Comparison of ENCODE assay signal across 1 cellular context in the genomic region with DNA sequence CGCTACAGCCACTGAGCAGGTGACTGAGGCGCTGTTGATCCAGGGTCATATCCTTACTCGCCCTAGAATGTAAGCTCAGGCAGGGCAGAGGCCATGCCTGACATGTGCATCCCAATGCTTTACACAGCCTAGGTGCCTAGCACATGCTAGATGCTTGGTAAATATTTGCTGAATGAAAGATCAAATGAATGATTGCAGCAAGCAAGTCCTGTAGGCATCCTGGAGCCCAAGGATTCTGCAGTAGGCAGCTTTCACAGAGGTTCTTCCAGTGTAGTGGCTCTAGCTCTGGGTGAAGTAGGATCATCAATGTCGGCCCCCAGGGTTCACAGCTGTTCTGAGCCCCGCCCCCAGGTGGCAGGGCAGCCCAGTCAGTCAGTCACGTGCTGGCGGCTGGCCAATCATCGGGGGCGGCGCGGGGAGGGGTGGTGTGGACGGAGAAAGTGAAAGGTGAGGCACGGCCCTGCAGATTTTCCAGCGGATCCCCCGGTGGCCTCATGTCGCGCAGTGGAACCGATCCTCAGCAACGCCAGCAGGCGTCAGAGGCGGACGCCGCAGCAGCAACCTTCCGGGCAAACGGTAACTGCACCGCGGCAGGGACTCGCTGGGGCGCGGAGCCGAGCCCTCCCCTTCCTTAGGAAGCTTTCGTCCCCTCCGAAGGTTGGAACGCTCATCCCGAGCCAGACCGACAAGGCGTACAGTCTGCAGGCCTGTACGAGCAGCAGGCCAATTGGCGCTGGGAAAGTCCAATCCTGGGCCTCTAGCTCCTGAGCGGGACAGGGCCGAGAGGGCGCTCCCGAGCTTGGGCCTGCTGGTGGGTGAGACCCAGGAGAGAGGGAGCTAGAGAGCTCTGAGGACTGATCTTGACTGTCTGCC.
TF ChIP-seq lines count a peak whose summit lies in the region.

Gene GALT (plus strand): TSS at position 465 of the 873 bp plus-strand sequence. CDS start 30 bp downstream, at position 495.

TF ChIP-seq in K562, 482 proteins besides CTCF, POLR2A, EP300 and RAD21 (continued from another document and continues in another):
- TF ChIP-seq UBTF (IDR thresholded peaks at IDR 0.05; ENCODE audit: borderline replicate concordance in 1 of 2, low read depth in 2 of 2, low read length in 2 of 2) (peak; percentile 59 to 71; a peak in 3 of 4 replicates), DMBX1 (CRISPR knock-in tag; IDR thresholded peaks at IDR 0.05; ENCODE audit: borderline replicate concordance) (no peak), ZKSCAN3 (CRISPR knock-in tag; IDR thresholded peaks at IDR 0.05) (no peak), TRIM28 (IDR thresholded peaks at IDR 0.05) (no peak), HEY1 (CRISPR knock-in tag; IDR thresholded peaks at IDR 0.05; ENCODE audit: borderline replicate concordance) (no peak), PHB (CRISPR knock-in tag; IDR thresholded peaks at IDR 0.05) (no peak), SNAPC5 (CRISPR knock-in tag; IDR thresholded peaks at IDR 0.05) (no peak), ELK1 (CRISPR knock-in tag; IDR thresholded peaks at IDR 0.05) (no peak), TEAD4 (IDR thresholded peaks at IDR 0.05; ENCODE audit: low read length) (no peak), TEAD4 (CRISPR knock-in tag; IDR thresholded peaks at IDR 0.05; ENCODE audit: borderline replicate concordance) (no peak), THAP7 (CRISPR knock-in tag; IDR thresholded peaks at IDR 0.05) (no peak), ZNF436 (CRISPR knock-in tag; IDR thresholded peaks at IDR 0.05) (no peak), KLF6 (CRISPR knock-in tag; IDR thresholded peaks at IDR 0.05; ENCODE audit: borderline replicate concordance) (no peak), ZNF41 (CRISPR knock-in tag; conservative IDR thresholded peaks at IDR 0.05) (no peak), HINFP (tag; conservative IDR thresholded peaks at IDR 0.05; ENCODE audit: low read depth) (peak; percentile 34; the same call in 1 of the 2 replicates), TOE1 (IDR thresholded peaks at IDR 0.05; ENCODE audit: borderline replicate concordance) (peak; percentile 93), TOE1 (CRISPR knock-in tag; IDR thresholded peaks at IDR 0.05; ENCODE audit: borderline replicate concordance, low read depth) (no peak), MCM7 (IDR thresholded peaks at IDR 0.05) (no peak), HMGN3 (IDR thresholded peaks at IDR 0.05; ENCODE audit: borderline replicate concordance, extremely low read depth, insufficient read length, low read depth, low read length) (peak; percentile 60), ELK3 (CRISPR knock-in tag; IDR thresholded peaks at IDR 0.05) (no peak), NFYB (IDR thresholded peaks at IDR 0.05; ENCODE audit: extremely low read depth, insufficient read length) (peak; percentile 95), GTF2B (IDR thresholded peaks at IDR 0.05; ENCODE audit: extremely low read depth, insufficient read length) (no peak), KAT8 (IDR thresholded peaks at IDR 0.05; ENCODE audit: low read depth) (no peak), ZC3H8 (IDR thresholded peaks at IDR 0.05) (no peak), ZZZ3 (IDR thresholded peaks at IDR 0.05) (no peak), NFIX (CRISPR knock-in tag; IDR thresholded peaks at IDR 0.05; ENCODE audit: low read depth) (no peak), ZBTB26 (CRISPR knock-in tag; IDR thresholded peaks at IDR 0.05) (no peak), ZNF316 (IDR thresholded peaks at IDR 0.05) (peak; percentile 28; the same call in 1 of the 2 replicates), PHF20 (IDR thresholded peaks at IDR 0.05; ENCODE audit: partially characterized antibody) (no peak), NFRKB (IDR thresholded peaks at IDR 0.05; ENCODE audit: low read depth) (no peak)
- TF ChIP-seq, protein P1, sequence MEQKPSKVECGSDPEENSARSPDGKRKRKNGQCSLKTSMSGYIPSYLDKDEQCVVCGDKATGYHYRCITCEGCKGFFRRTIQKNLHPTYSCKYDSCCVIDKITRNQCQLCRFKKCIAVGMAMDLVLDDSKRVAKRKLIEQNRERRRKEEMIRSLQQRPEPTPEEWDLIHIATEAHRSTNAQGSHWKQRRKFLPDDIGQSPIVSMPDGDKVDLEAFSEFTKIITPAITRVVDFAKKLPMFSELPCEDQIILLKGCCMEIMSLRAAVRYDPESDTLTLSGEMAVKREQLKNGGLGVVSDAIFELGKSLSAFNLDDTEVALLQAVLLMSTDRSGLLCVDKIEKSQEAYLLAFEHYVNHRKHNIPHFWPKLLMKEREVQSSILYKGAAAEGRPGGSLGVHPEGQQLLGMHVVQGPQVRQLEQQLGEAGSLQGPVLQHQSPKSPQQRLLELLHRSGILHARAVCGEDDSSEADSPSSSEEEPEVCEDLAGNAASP (IDR thresholded peaks at IDR 0.05), result no peak
- TF ChIP-seq, protein P2, sequence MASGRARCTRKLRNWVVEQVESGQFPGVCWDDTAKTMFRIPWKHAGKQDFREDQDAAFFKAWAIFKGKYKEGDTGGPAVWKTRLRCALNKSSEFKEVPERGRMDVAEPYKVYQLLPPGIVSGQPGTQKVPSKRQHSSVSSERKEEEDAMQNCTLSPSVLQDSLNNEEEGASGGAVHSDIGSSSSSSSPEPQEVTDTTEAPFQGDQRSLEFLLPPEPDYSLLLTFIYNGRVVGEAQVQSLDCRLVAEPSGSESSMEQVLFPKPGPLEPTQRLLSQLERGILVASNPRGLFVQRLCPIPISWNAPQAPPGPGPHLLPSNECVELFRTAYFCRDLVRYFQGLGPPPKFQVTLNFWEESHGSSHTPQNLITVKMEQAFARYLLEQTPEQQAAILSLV (tag; IDR thresholded peaks at IDR 0.05), result no peak
- TF ChIP-seq, protein P3, sequence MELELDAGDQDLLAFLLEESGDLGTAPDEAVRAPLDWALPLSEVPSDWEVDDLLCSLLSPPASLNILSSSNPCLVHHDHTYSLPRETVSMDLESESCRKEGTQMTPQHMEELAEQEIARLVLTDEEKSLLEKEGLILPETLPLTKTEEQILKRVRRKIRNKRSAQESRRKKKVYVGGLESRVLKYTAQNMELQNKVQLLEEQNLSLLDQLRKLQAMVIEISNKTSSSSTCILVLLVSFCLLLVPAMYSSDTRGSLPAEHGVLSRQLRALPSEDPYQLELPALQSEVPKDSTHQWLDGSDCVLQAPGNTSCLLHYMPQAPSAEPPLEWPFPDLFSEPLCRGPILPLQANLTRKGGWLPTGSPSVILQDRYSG (tag; conservative IDR thresholded peaks at IDR 0.05; ENCODE audit: low read depth), result no peak
- TF ChIP-seq, protein P4, sequence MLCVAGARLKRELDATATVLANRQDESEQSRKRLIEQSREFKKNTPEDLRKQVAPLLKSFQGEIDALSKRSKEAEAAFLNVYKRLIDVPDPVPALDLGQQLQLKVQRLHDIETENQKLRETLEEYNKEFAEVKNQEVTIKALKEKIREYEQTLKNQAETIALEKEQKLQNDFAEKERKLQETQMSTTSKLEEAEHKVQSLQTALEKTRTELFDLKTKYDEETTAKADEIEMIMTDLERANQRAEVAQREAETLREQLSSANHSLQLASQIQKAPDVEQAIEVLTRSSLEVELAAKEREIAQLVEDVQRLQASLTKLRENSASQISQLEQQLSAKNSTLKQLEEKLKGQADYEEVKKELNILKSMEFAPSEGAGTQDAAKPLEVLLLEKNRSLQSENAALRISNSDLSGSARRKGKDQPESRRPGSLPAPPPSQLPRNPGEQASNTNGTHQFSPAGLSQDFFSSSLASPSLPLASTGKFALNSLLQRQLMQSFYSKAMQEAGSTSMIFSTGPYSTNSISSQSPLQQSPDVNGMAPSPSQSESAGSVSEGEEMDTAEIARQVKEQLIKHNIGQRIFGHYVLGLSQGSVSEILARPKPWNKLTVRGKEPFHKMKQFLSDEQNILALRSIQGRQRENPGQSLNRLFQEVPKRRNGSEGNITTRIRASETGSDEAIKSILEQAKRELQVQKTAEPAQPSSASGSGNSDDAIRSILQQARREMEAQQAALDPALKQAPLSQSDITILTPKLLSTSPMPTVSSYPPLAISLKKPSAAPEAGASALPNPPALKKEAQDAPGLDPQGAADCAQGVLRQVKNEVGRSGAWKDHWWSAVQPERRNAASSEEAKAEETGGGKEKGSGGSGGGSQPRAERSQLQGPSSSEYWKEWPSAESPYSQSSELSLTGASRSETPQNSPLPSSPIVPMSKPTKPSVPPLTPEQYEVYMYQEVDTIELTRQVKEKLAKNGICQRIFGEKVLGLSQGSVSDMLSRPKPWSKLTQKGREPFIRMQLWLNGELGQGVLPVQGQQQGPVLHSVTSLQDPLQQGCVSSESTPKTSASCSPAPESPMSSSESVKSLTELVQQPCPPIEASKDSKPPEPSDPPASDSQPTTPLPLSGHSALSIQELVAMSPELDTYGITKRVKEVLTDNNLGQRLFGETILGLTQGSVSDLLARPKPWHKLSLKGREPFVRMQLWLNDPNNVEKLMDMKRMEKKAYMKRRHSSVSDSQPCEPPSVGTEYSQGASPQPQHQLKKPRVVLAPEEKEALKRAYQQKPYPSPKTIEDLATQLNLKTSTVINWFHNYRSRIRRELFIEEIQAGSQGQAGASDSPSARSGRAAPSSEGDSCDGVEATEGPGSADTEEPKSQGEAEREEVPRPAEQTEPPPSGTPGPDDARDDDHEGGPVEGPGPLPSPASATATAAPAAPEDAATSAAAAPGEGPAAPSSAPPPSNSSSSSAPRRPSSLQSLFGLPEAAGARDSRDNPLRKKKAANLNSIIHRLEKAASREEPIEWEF (CRISPR knock-in tag; IDR thresholded peaks at IDR 0.05), result no peak
- TF ChIP-seq, protein P5, sequence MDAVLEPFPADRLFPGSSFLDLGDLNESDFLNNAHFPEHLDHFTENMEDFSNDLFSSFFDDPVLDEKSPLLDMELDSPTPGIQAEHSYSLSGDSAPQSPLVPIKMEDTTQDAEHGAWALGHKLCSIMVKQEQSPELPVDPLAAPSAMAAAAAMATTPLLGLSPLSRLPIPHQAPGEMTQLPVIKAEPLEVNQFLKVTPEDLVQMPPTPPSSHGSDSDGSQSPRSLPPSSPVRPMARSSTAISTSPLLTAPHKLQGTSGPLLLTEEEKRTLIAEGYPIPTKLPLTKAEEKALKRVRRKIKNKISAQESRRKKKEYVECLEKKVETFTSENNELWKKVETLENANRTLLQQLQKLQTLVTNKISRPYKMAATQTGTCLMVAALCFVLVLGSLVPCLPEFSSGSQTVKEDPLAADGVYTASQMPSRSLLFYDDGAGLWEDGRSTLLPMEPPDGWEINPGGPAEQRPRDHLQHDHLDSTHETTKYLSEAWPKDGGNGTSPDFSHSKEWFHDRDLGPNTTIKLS (IDR thresholded peaks at IDR 0.05; ENCODE audit: borderline replicate concordance, low read depth), result no peak
